ENCODE assay signal across 8 cellular contexts in genomic region chr2:3535467-3535793, GRCh38. TPM values are rescaled to one million over a fixed set of nuclear protein-coding genes. Genes with fewer than 3 reads are reported as not detected.
DNase-seq lines count a peak whose midpoint lies in the region; ATAC-seq, FAIRE-seq and TF ChIP-seq lines count a peak whose summit lies in the region.
"Had no signal": no experiment of that assay in that cellular context is flagged by ENCODE, and none has a peak within 500 bp of the region (broad histone marks: within the 10 kb centered on the region; RNA-seq: fewer than 3 reads in every experiment).

No MANE protein-coding gene starts in this region.

- no peak overlapping the region for H2BK120ac ChIP-seq in mesendoderm (ENCODE audit: low read depth, low read length)

- TF ChIP-seq CTCF in HepG2 (CRISPR knock-in tag; IDR thresholded peaks at IDR 0.05): no peak

- no peak for DNase-seq in HepG2 (ENCODE audit: low spot score)
- DNase-seq in HAP-1 (ENCODE audit: low spot score in 2 of 2): no peak
- DNase-seq in mesendoderm: no peak
- no peak for DNase-seq in KG1 (lab: John Stamatoyannopoulos, UW)
- DNase-seq: NCI-H526 treated with DMSO at 0.1 percent for 48 hours had no signal

- no peaks in the 10 kb centered on the region; a peak in 1 of 5 replicates for H3K27me3 ChIP-seq in HepG2 (ENCODE audit: control insufficient read depth in 1 of 2, insufficient read depth in 2 of 2, low read length in 2 of 2)
- no peaks in the 10 kb centered on the region for H3K27me3 ChIP-seq in subcutaneous abdominal adipose tissue (ENCODE audit: control insufficient read depth in 5 of 5, insufficient read depth in 4 of 5, low read length in 5 of 5)
- H3K27me3 ChIP-seq in HAP-1 (ENCODE audit: low read depth): no peaks in the 10 kb centered on the region
- H3K27me3 ChIP-seq in mesendoderm (ENCODE audit: insufficient read depth, low read length, poor library complexity): no peaks in the 10 kb centered on the region

- TF ChIP-seq POLR2A in HepG2 (IDR thresholded peaks at IDR 0.05; ENCODE audit: insufficient read depth in 1 of 2, low read depth in 2 of 2, low read length in 2 of 2): no peak

- no peak overlapping the region for H3K4ac ChIP-seq in mesendoderm (ENCODE audit: low read depth, low read length)

- H4K8ac ChIP-seq in mesendoderm (ENCODE audit: low read depth, low read length): no peak overlapping the region

- peaks cover 28% of the 10 kb centered on the region for H3K4me1 ChIP-seq in HepG2 (ENCODE audit: insufficient read depth, low read length)
- peaks cover 0 to 18% (median 16%) of the 10 kb centered on the region in 5 donors for H3K4me1 ChIP-seq in subcutaneous abdominal adipose tissue (ENCODE audit: control insufficient read depth in 5 of 5, insufficient read depth in 5 of 5, low read length in 5 of 5)
- no peaks in the 10 kb centered on the region for H3K4me1 ChIP-seq in HAP-1
- H3K4me1 ChIP-seq in mesendoderm (ENCODE audit: control insufficient read depth, low read depth, low read length): no peaks in the 10 kb centered on the region

- peak overlapping the region; percentile 59 to 79 (median 73) for H3K4me3 ChIP-seq in HepG2 (replicated peaks in 1 of 3; ENCODE audit: insufficient read depth in 1 of 3, low read depth in 2 of 3, low read length in 3 of 3)
- H3K4me3 ChIP-seq in subcutaneous abdominal adipose tissue (ENCODE audit: low read depth in 1 of 5, low read length in 5 of 5): peak overlapping the region; percentile 47 to 74 (median 63)
- no peak overlapping the region for H3K4me3 ChIP-seq in HAP-1
- H3K4me3 ChIP-seq in mesendoderm (ENCODE audit: low read length): no peak overlapping the region

- no peaks in the 10 kb centered on the region for H3K79me1 ChIP-seq in mesendoderm (ENCODE audit: low read length)

- no peak for FAIRE-seq in HepG2 (lab: Jason Lieb, UNC)

- BruUV-seq in HepG2 (replicated peaks; lab: Mats Ljungman, UMichigan): no TSS peak

- CTCF ChIA-PET in HepG2 (lab: Yijun Ruan, JAX; ENCODE audit: low intra/inter-chr PET ratio, low total read pairs): interaction anchor here (1.5 kb wide), 1 partner anchor 115 kb away, joined by 4 read pairs; no protein-coding TSS in a partner anchor

- ATAC-seq in HG02870 (IDR thresholded peaks at IDR 0.05; ENCODE audit: unreplicated experiment) (peak; percentile 12), HepG2 (no peak; the same call in 2 of the 3 replicates)

- no peak overlapping the region for H4K5ac ChIP-seq in mesendoderm (ENCODE audit: low read length)

- H3K9me3 ChIP-seq in HepG2 (ENCODE audit: low read length) (no peaks in the 10 kb centered on the region), subcutaneous abdominal adipose tissue (ENCODE audit: control insufficient read depth in 5 of 5, low read length in 5 of 5) (no peaks in the 10 kb centered on the region), HAP-1 (no peaks in the 10 kb centered on the region)

- TF ChIP-seq RAD21 in HepG2 (CRISPR knock-in tag; IDR thresholded peaks at IDR 0.05): no peak

- H3K27ac ChIP-seq in angular gyrus (ENCODE audit: low read depth, low read length) (peak overlapping the region; percentile 94), HepG2 (ENCODE audit: extremely low read length, insufficient read depth, low read length) (peak overlapping the region; percentile 92), subcutaneous abdominal adipose tissue (ENCODE audit: low read depth, low read length) (peak overlapping the region; percentile 92), mesendoderm (ENCODE audit: low read depth, low read length) (no peak overlapping the region)

- TF ChIP-seq EP300 in HepG2 (IDR thresholded peaks at IDR 0.05; ENCODE audit: low read depth in 2 of 2, low read length in 2 of 2) (no peak), HepG2 (CRISPR knock-in tag; IDR thresholded peaks at IDR 0.05; ENCODE audit: borderline replicate concordance) (no peak)

- no peak overlapping the region for H2AK5ac ChIP-seq in mesendoderm (ENCODE audit: low read length)

- H4K20me1 ChIP-seq in HepG2 (ENCODE audit: insufficient read depth, low read length): no peaks in the 10 kb centered on the region

- no peak overlapping the region for H3K56ac ChIP-seq in mesendoderm (ENCODE audit: low read length)

- no peak overlapping the region for H3K18ac ChIP-seq in mesendoderm (ENCODE audit: low read length)

- H3K79me2 ChIP-seq in HepG2 (ENCODE audit: insufficient read depth, low read length) (no peaks in the 10 kb centered on the region), mesendoderm (ENCODE audit: control insufficient read depth, insufficient read depth, low read length) (no peaks in the 10 kb centered on the region)

- H3K9ac ChIP-seq in HepG2 (ENCODE audit: insufficient read depth, low read depth, low read length): peak overlapping the region; percentile 87
- H3K9ac ChIP-seq in subcutaneous abdominal adipose tissue (ENCODE audit: low read length in 5 of 5): peak overlapping the region; percentile 66 to 84 (median 78)
- no peak overlapping the region for H3K9ac ChIP-seq in mesendoderm (ENCODE audit: low read length)

- POLR2A ChIA-PET in HepG2 (lab: Yijun Ruan, JAX): interaction anchor here (0.9 to 2.8 kb wide), 17 partner anchors 11 to 158 kb away, joined by 3 to 70 read pairs (median 6); partner anchors contain the start of genes ADI1, EIPR1, RNASEH1 and RPS7

- intact Hi-C loops in HepG2 (cut with micrococcal nuclease; ENCODE audit: unreplicated experiment): loop anchor here (5.0 kb wide), 1 partner anchor 158 kb away; the partner anchor contains the start of genes EIPR1 and TRAPPC12

- in situ Hi-C loops in HepG2 (cut with HindIII; ENCODE audit: extremely low pct_ligation_motif_present, low pct_unique_long_range_greater_than_20kb) (no loop called here), HAP-1 (cut with MboI; ENCODE audit: low sequenced_read_pairs) (no loop called here)

- H3K23ac ChIP-seq in mesendoderm (ENCODE audit: low read length): no peak overlapping the region

- peak overlapping the region; percentile 47 for H2AFZ ChIP-seq in HepG2 (ENCODE audit: low read length)

- no peak overlapping the region for H2BK15ac ChIP-seq in mesendoderm (replicated peaks; ENCODE audit: low read depth)

- H3K4me2 ChIP-seq in HepG2 (ENCODE audit: low read depth, low read length) (peak overlapping the region; percentile 97), mesendoderm (ENCODE audit: low read length) (no peak overlapping the region)

- WGBS in HepG2 (ENCODE audit: low lambda C conversion rate): 40% methylated on average over 5 of the region's 5 CpGs
- WGBS in mesendoderm (ENCODE audit: extremely low coverage, insufficient coverage, low lambda C conversion rate): no CpG with 5 or more reads among the region's 5 CpGs

- H2BK5ac ChIP-seq in mesendoderm (ENCODE audit: low read length): no peak overlapping the region

- H3K36me3 ChIP-seq in HepG2 (replicated peaks in 1 of 2; ENCODE audit: control insufficient read depth in 1 of 2, insufficient read depth in 2 of 2, low read length in 2 of 2) (peaks cover 0 to 4% of the 10 kb centered on the region in 2 experiments; a peak in 2 of 5 replicates), subcutaneous abdominal adipose tissue (ENCODE audit: control insufficient read depth in 5 of 5, insufficient read depth in 5 of 5, low read length in 5 of 5) (peaks cover 0 to 29% (median 14%) of the 10 kb centered on the region in 5 donors), HAP-1 (replicated peaks) (peaks cover 5% of the 10 kb centered on the region; the same call in 1 of the 2 replicates), mesendoderm (ENCODE audit: control insufficient read depth, insufficient read depth, low read length) (peaks cover 3% of the 10 kb centered on the region)

RNA-seq across cellular contexts. Expression of gene ADI1, which starts 16.1 kb away (rescaled TPM):
- total RNA-seq in HepG2 (2016; rRNA removed; fragmentation: Illumina TruSeq; extraction: Trizol): 123 and 135 TPM in 2 replicates
- 16.6 and 17.0 TPM in 2 replicates for total RNA-seq in HepG2 (2016; cell fraction: cytosol; rRNA removed; fragmentation: Illumina TruSeq; extraction: Trizol; ENCODE audit: low read depth)
- 124 and 138 TPM in 2 replicates for total RNA-seq in HepG2 (2016; cell fraction: insoluble cytoplasmic fraction; rRNA removed; fragmentation: Illumina TruSeq; extraction: Trizol)
- 45.5 and 47.8 TPM in 2 replicates for total RNA-seq in HepG2 (2016; cell fraction: membrane; rRNA removed; fragmentation: Illumina TruSeq; extraction: Trizol)
- total RNA-seq in HepG2 (2016; cell fraction: nucleus; rRNA removed; fragmentation: Illumina TruSeq; extraction: Trizol): 54.5 and 64.3 TPM in 2 replicates
- 21.3 and 28.7 TPM in 2 replicates for polyA plus RNA-seq in HepG2 (2011; rRNA removed)
- polyA plus RNA-seq in HepG2 (2011; cell fraction: cytosol; rRNA removed): 22.7 and 24.5 TPM in 2 replicates
- polyA plus RNA-seq in HepG2 (2011; cell fraction: nucleus; rRNA removed): 16.1 and 17.6 TPM in 2 replicates
- polyA plus RNA-seq in HepG2 (2012): 22.9 and 33.0 TPM in 2 replicates
- 20.5 and 20.6 TPM in 2 replicates for polyA plus RNA-seq in HepG2 (2016; cell fraction: cytosol; fragmentation: Illumina TruSeq; extraction: Trizol; ENCODE audit: low read depth)
- polyA plus RNA-seq in HepG2 (2016; cell fraction: insoluble cytoplasmic fraction; fragmentation: Illumina TruSeq; extraction: Trizol; ENCODE audit: low read depth): 160 TPM in 2 replicates
- polyA plus RNA-seq in HepG2 (2016; cell fraction: membrane; fragmentation: Illumina TruSeq; extraction: Trizol; ENCODE audit: low read depth): 42.7 and 43.1 TPM in 2 replicates
- polyA plus RNA-seq in HepG2 (2016; cell fraction: nucleus; fragmentation: Illumina TruSeq; extraction: Trizol; ENCODE audit: insufficient read depth, low read depth): 92.2 and 100 TPM in 2 replicates
- polyA minus RNA-seq in HepG2 (2011; rRNA and poly(A)+ RNA removed; ENCODE audit: low replicate concordance): 15.1 and 19.1 TPM in 2 replicates
- 13.2 and 18.8 TPM in 2 replicates for polyA minus RNA-seq in HepG2 (2011; cell fraction: cytosol; rRNA and poly(A)+ RNA removed)
- 19.3 and 23.8 TPM in 2 replicates for polyA minus RNA-seq in HepG2 (2011; cell fraction: nucleus; rRNA and poly(A)+ RNA removed)
- 35.2 TPM for polyA plus RNA-seq in mesendoderm (2013, experiment 1 of 2)
- 34.9 TPM for polyA plus RNA-seq in mesendoderm (2013, experiment 2 of 2)

RNA-seq across cellular contexts. Expression of gene RNASEH1, which starts 22.7 kb away (rescaled TPM):
- total RNA-seq in HepG2 (2016; rRNA removed; fragmentation: Illumina TruSeq; extraction: Trizol): 57.2 and 57.4 TPM in 2 replicates
- 73.8 and 75.1 TPM in 2 replicates for total RNA-seq in HepG2 (2016; cell fraction: cytosol; rRNA removed; fragmentation: Illumina TruSeq; extraction: Trizol; ENCODE audit: low read depth)
- total RNA-seq in HepG2 (2016; cell fraction: insoluble cytoplasmic fraction; rRNA removed; fragmentation: Illumina TruSeq; extraction: Trizol): 56.9 and 57.3 TPM in 2 replicates
- total RNA-seq in HepG2 (2016; cell fraction: membrane; rRNA removed; fragmentation: Illumina TruSeq; extraction: Trizol): 90.4 and 92.3 TPM in 2 replicates
- 37.2 and 39.3 TPM in 2 replicates for total RNA-seq in HepG2 (2016; cell fraction: nucleus; rRNA removed; fragmentation: Illumina TruSeq; extraction: Trizol)
- 12.7 and 14.5 TPM in 2 replicates for polyA plus RNA-seq in HepG2 (2011; rRNA removed)
- polyA plus RNA-seq in HepG2 (2011; cell fraction: cytosol; rRNA removed): 12.8 and 14.0 TPM in 2 replicates
- polyA plus RNA-seq in HepG2 (2011; cell fraction: nucleus; rRNA removed): 10.4 and 11.6 TPM in 2 replicates
- 21.0 and 21.2 TPM in 2 replicates for polyA plus RNA-seq in HepG2 (2012)
- polyA plus RNA-seq in HepG2 (2016; cell fraction: cytosol; fragmentation: Illumina TruSeq; extraction: Trizol; ENCODE audit: low read depth): 75.3 and 82.0 TPM in 2 replicates
- polyA plus RNA-seq in HepG2 (2016; cell fraction: insoluble cytoplasmic fraction; fragmentation: Illumina TruSeq; extraction: Trizol; ENCODE audit: low read depth): 46.3 and 47.8 TPM in 2 replicates
- polyA plus RNA-seq in HepG2 (2016; cell fraction: membrane; fragmentation: Illumina TruSeq; extraction: Trizol; ENCODE audit: low read depth): 68.9 and 69.5 TPM in 2 replicates
- polyA plus RNA-seq in HepG2 (2016; cell fraction: nucleus; fragmentation: Illumina TruSeq; extraction: Trizol; ENCODE audit: insufficient read depth, low read depth): 43.7 and 45.2 TPM in 2 replicates
- polyA minus RNA-seq in HepG2 (2011; rRNA and poly(A)+ RNA removed; ENCODE audit: low replicate concordance): 10.4 and 15.6 TPM in 2 replicates
- 11.1 and 12.0 TPM in 2 replicates for polyA minus RNA-seq in HepG2 (2011; cell fraction: cytosol; rRNA and poly(A)+ RNA removed)
- polyA minus RNA-seq in HepG2 (2011; cell fraction: nucleus; rRNA and poly(A)+ RNA removed): 17.3 and 19.1 TPM in 2 replicates
- polyA plus RNA-seq in mesendoderm (2013, experiment 1 of 2): 35.8 TPM
- 37.3 TPM for polyA plus RNA-seq in mesendoderm (2013, experiment 2 of 2)

RNA-seq across cellular contexts. Expression of gene RPS7, which starts 39.6 kb away (rescaled TPM):
- total RNA-seq in HepG2 (2016; rRNA removed; fragmentation: Illumina TruSeq; extraction: Trizol): 3,686 and 4,415 TPM in 2 replicates
- total RNA-seq in HepG2 (2016; cell fraction: cytosol; rRNA removed; fragmentation: Illumina TruSeq; extraction: Trizol; ENCODE audit: low read depth): 5,456 and 6,100 TPM in 2 replicates
- 3,753 and 4,559 TPM in 2 replicates for total RNA-seq in HepG2 (2016; cell fraction: insoluble cytoplasmic fraction; rRNA removed; fragmentation: Illumina TruSeq; extraction: Trizol)
- 7,013 and 7,026 TPM in 2 replicates for total RNA-seq in HepG2 (2016; cell fraction: membrane; rRNA removed; fragmentation: Illumina TruSeq; extraction: Trizol)
- total RNA-seq in HepG2 (2016; cell fraction: nucleus; rRNA removed; fragmentation: Illumina TruSeq; extraction: Trizol): 1,357 and 1,550 TPM in 2 replicates
- 3,283 and 4,040 TPM in 2 replicates for polyA plus RNA-seq in HepG2 (2011; rRNA removed)
- polyA plus RNA-seq in HepG2 (2011; cell fraction: cytosol; rRNA removed): 3,092 and 3,668 TPM in 2 replicates
- 687 and 772 TPM in 2 replicates for polyA plus RNA-seq in HepG2 (2011; cell fraction: nucleus; rRNA removed)
- 3,723 and 4,459 TPM in 2 replicates for polyA plus RNA-seq in HepG2 (2012)
- 5,030 and 5,352 TPM in 2 replicates for polyA plus RNA-seq in HepG2 (2016; cell fraction: cytosol; fragmentation: Illumina TruSeq; extraction: Trizol; ENCODE audit: low read depth)
- polyA plus RNA-seq in HepG2 (2016; cell fraction: insoluble cytoplasmic fraction; fragmentation: Illumina TruSeq; extraction: Trizol; ENCODE audit: low read depth): 4,110 and 4,812 TPM in 2 replicates
- 6,339 and 6,476 TPM in 2 replicates for polyA plus RNA-seq in HepG2 (2016; cell fraction: membrane; fragmentation: Illumina TruSeq; extraction: Trizol; ENCODE audit: low read depth)
- polyA plus RNA-seq in HepG2 (2016; cell fraction: nucleus; fragmentation: Illumina TruSeq; extraction: Trizol; ENCODE audit: insufficient read depth, low read depth): 2,377 and 2,486 TPM in 2 replicates
- polyA minus RNA-seq in HepG2 (2011; rRNA and poly(A)+ RNA removed; ENCODE audit: low replicate concordance): 217 and 248 TPM in 2 replicates
- polyA minus RNA-seq in HepG2 (2011; cell fraction: cytosol; rRNA and poly(A)+ RNA removed): 598 and 688 TPM in 2 replicates
- polyA minus RNA-seq in HepG2 (2011; cell fraction: nucleus; rRNA and poly(A)+ RNA removed): 243 and 285 TPM in 2 replicates
- polyA plus RNA-seq in mesendoderm (2013, experiment 1 of 2): 4,409 TPM
- 4,413 TPM for polyA plus RNA-seq in mesendoderm (2013, experiment 2 of 2)

RNA-seq across cellular contexts. Expression of gene COLEC11, which starts 59.5 kb away (rescaled TPM):
- total RNA-seq in HepG2 (2016; rRNA removed; fragmentation: Illumina TruSeq; extraction: Trizol): 2.5 and 3.0 TPM in 2 replicates
- total RNA-seq in HepG2 (2016; cell fraction: cytosol; rRNA removed; fragmentation: Illumina TruSeq; extraction: Trizol; ENCODE audit: low read depth): 1.2 and 1.9 TPM in 2 replicates
- total RNA-seq in HepG2 (2016; cell fraction: insoluble cytoplasmic fraction; rRNA removed; fragmentation: Illumina TruSeq; extraction: Trizol): 2.5 and 3.0 TPM in 2 replicates
- 2.2 and 2.3 TPM in 2 replicates for total RNA-seq in HepG2 (2016; cell fraction: membrane; rRNA removed; fragmentation: Illumina TruSeq; extraction: Trizol)
- total RNA-seq in HepG2 (2016; cell fraction: nucleus; rRNA removed; fragmentation: Illumina TruSeq; extraction: Trizol): 2.7 and 3.4 TPM in 2 replicates
- 1.5 and 2.6 TPM in 2 replicates for polyA plus RNA-seq in HepG2 (2011; rRNA removed)
- polyA plus RNA-seq in HepG2 (2011; cell fraction: cytosol; rRNA removed): 2.8 TPM in 2 replicates
- 4.0 and 4.6 TPM in 2 replicates for polyA plus RNA-seq in HepG2 (2011; cell fraction: nucleus; rRNA removed)
- polyA plus RNA-seq in HepG2 (2012): 1.6 and 1.9 TPM in 2 replicates
- polyA plus RNA-seq in HepG2 (2016; cell fraction: cytosol; fragmentation: Illumina TruSeq; extraction: Trizol; ENCODE audit: low read depth): 0.71 and 0.78 TPM in 2 replicates
- polyA plus RNA-seq in HepG2 (2016; cell fraction: insoluble cytoplasmic fraction; fragmentation: Illumina TruSeq; extraction: Trizol; ENCODE audit: low read depth): 2.0 and 3.6 TPM in 2 replicates
- 1.5 TPM in 2 replicates for polyA plus RNA-seq in HepG2 (2016; cell fraction: membrane; fragmentation: Illumina TruSeq; extraction: Trizol; ENCODE audit: low read depth)
- 5.0 and 5.6 TPM in 2 replicates for polyA plus RNA-seq in HepG2 (2016; cell fraction: nucleus; fragmentation: Illumina TruSeq; extraction: Trizol; ENCODE audit: insufficient read depth, low read depth)
- 1.8 TPM in 1 of 2 replicates, not detected in the other for polyA minus RNA-seq in HepG2 (2011; rRNA and poly(A)+ RNA removed; ENCODE audit: low replicate concordance)
- 0.69 and 1.3 TPM in 2 replicates for polyA minus RNA-seq in HepG2 (2011; cell fraction: cytosol; rRNA and poly(A)+ RNA removed)
- polyA minus RNA-seq in HepG2 (2011; cell fraction: nucleus; rRNA and poly(A)+ RNA removed): 2.6 and 2.8 TPM in 2 replicates
- polyA plus RNA-seq in mesendoderm (2013, experiment 1 of 2): 0.22 TPM
- polyA plus RNA-seq in mesendoderm (2013, experiment 2 of 2): 0.15 TPM

Comparison
In these comparisons a context has a peak if more than half of its experiments do, and no peak if none do; other contexts are left out.
1. H3K4me3 ChIP-seq: peak in HepG2 (3 of 3) and subcutaneous abdominal adipose tissue (5 of 5); none in HAP-1 (single experiment) and mesendoderm (single experiment).